In the genomic region with DNA sequence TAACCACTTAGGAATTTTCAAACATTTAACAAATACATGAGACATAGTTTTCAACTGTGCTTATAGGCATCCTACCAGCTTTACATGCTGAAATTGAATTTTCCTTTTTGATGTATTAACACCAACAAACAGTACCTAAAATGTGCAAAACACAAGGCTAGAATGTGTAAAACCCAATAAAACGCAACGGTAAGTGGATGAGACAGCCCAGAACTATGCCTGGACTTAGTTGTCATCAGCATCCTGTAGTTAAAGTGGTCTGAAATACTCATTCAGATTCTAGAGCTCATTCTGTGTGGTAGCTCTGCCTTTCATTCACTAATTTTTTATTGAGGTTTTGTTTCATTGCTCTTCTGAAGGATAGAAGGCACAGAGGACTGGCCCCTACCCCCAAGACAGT, we compare ENCODE assay signal across 18 cellular contexts.
"Had no signal": no experiment of that assay in that cellular context is flagged by ENCODE, and none has a peak within 500 bp of the region (broad histone marks: within the 10 kb centered on the region; RNA-seq: fewer than 3 reads in every experiment).

No MANE protein-coding gene starts in this region.

- H3K9me3 ChIP-seq: ascending aorta, esophagus muscularis mucosa, heart left ventricle, left lung, psoas muscle, right lobe of liver had no signal

- H3K27me3 ChIP-seq: ascending aorta, cardiac muscle cell, esophagus muscularis mucosa, heart left ventricle, left lung, right lobe of liver had no signal

- H3K27ac ChIP-seq: ascending aorta, cardiac muscle cell, esophagus muscularis mucosa, heart left ventricle, left lung, psoas muscle, right lobe of liver had no signal

- H3K4me3 ChIP-seq: ascending aorta, cardiac muscle cell, esophagus muscularis mucosa, heart left ventricle, left lung, psoas muscle, right lobe of liver had no signal

- FAIRE-seq: colon, frontal cortex had no signal

- ATAC-seq: activated CD8-positive, alpha-beta T cell treated with anti-CD3 and anti-CD28 coated beads, Interleukin-2, amount 10 ng/mL, durations not matched to agents 7 days and 5 days; heart left ventricle; left lung; natural killer cell treated with Interleukin-12 subunit alpha and Interleukin-12 subunit beta and Interleukin-15 and Interleukin-18, amount 100 ng/mL, for 72 hours; psoas muscle; right lobe of liver; WTC11 had no signal

- DNase-seq: activated CD4-positive, alpha-beta T cell treated with anti-CD3 and anti-CD28 coated beads for 48 hours; activated CD8-positive, alpha-beta memory T cell treated with anti-CD3 and anti-CD28 coated beads, Interleukin-2, amount 50 U/mL, for 48 hours; activated CD8-positive, alpha-beta T cell treated with anti-CD3 and anti-CD28 coated beads, Interleukin-2, amount 10 ng/mL, durations not matched to agents 7 days and 5 days; activated naive CD4-positive, alpha-beta T cell; heart left ventricle; islet precursor cell; left lung; psoas muscle; right lobe of liver; stimulated activated CD4-positive, alpha-beta T cell treated with anti-CD3 and anti-CD28 coated beads, Interleukin-12 subunit alpha, Interleukin-12 subunit beta, amount 100 ng/mL, for 4 hours; stimulated activated naive CD4-positive, alpha-beta T cell had no signal

- H3K4me1 ChIP-seq: ascending aorta, heart left ventricle, psoas muscle, right lobe of liver had no signal

- H3K36me3 ChIP-seq: ascending aorta, esophagus muscularis mucosa, heart left ventricle, left lung, right lobe of liver had no signal
